Comparison of ENCODE assay signal across 8 cellular contexts in the genomic region with DNA sequence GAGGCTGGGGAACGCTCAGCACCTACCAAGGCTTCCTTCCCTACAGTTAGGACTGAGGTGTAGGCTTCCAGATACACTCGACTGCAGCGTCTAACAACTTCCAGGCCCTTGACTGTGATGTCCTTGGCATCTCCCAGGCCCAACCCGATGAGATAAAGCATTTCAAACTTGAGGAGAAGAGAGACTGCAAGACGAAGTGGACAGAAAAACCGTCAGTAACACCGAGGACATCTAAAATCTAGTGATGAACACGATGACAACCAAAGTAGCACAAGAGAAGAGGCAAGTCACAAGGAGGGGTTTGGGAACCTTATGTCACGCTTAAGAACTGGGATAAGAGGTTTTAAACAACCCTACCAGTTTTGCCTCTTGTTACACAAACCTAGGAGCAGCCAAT. TPM values are rescaled to one million over a fixed set of nuclear protein-coding genes. Genes with fewer than 3 reads are reported as not detected.
DNase-seq lines count a peak whose midpoint lies in the region; ATAC-seq and TF ChIP-seq lines count a peak whose summit lies in the region.

No MANE protein-coding gene starts in this region.

- no peaks in the 10 kb centered on the region for H3K4me1 ChIP-seq in parathyroid adenoma

- no peaks in the 10 kb centered on the region for H3K9me3 Mint-ChIP-seq in IgD-negative memory B cell

- DNase-seq in Daoy (ENCODE audit: low read depth) (peak; percentile 29), activated T-cell treated with anti-CD3 and anti-CD28 coated beads for 4 hours (peak; percentile 20), glomerular endothelial cell (ENCODE audit: extremely low read depth, low read depth, low spot score) (peak; percentile 20), KBM-7 (no peak), HuH-7 (ENCODE audit: low spot score) (no peak)

- peak overlapping the region; percentile 94 to 98 (median 96) for H3K4me3 Mint-ChIP-seq in IgD-negative memory B cell

- H3K79me2 ChIP-seq in parathyroid adenoma: no peaks in the 10 kb centered on the region

- no peak for TF ChIP-seq CTCF in parathyroid adenoma (IDR thresholded peaks at IDR 0.05)

- H3K4me2 ChIP-seq in parathyroid adenoma (ENCODE audit: low read length): peak overlapping the region; percentile 63

- no peaks in the 10 kb centered on the region for H3K27me3 ChIP-seq in parathyroid adenoma (ENCODE audit: control insufficient read depth, insufficient read depth, low read length)

- ATAC-seq in GM21717 (IDR thresholded peaks at IDR 0.05; ENCODE audit: unreplicated experiment): peak; percentile 33

- peaks cover 9% of the 10 kb centered on the region for H3K36me3 Mint-ChIP-seq in IgD-negative memory B cell

- H3K9ac ChIP-seq in parathyroid adenoma: peak overlapping the region; percentile 8

- H2AFZ ChIP-seq in parathyroid adenoma: peak overlapping the region; percentile 92

- in situ Hi-C loops in KBM-7 (cut with MboI; ENCODE audit: low pct_unique_long_range_greater_than_20kb, low sequenced_read_pairs): no loop called here

- H3K36me3 ChIP-seq in parathyroid adenoma (ENCODE audit: control insufficient read depth, insufficient read depth, low read length): no peaks in the 10 kb centered on the region

- H3K27ac ChIP-seq in parathyroid adenoma: peak overlapping the region; percentile 73

- H3K4me1 Mint-ChIP-seq in IgD-negative memory B cell: peaks cover 36 to 41% (median 37%) of the 10 kb centered on the region in 3 donors

- no peaks in the 10 kb centered on the region for H3K9me3 ChIP-seq in parathyroid adenoma (ENCODE audit: control insufficient read depth, low read length)

- peak overlapping the region; percentile 76 for H3K4me3 ChIP-seq in parathyroid adenoma (ENCODE audit: low read depth, low read length)

- peaks cover 1% of the 10 kb centered on the region for H3K27me3 Mint-ChIP-seq in IgD-negative memory B cell

- H3K27ac Mint-ChIP-seq in IgD-negative memory B cell: peak overlapping the region; percentile 20 to 99 (median 97)

RNA-seq across cellular contexts. Expression of gene DPH5, which starts 0.3 kb away (rescaled TPM):
- total RNA-seq in Daoy (2014; rRNA removed; shearing (Covaris generic)): 66.0 and 70.4 TPM in 2 replicates
- 30.5 TPM for polyA plus RNA-seq in IgD-negative memory B cell
- total RNA-seq in glomerular endothelial cell: 13.7 and 17.4 TPM in 2 replicates

Comparison
In these comparisons a context has a peak if more than half of its experiments do, and no peak if none do; other contexts are left out.
1. DNase-seq: peak in Daoy (single experiment), activated T-cell treated with anti-CD3 and anti-CD28 coated beads for 4 hours (single experiment) and glomerular endothelial cell (single experiment); none in KBM-7 (single experiment) and HuH-7 (single experiment).